In the genomic region with DNA sequence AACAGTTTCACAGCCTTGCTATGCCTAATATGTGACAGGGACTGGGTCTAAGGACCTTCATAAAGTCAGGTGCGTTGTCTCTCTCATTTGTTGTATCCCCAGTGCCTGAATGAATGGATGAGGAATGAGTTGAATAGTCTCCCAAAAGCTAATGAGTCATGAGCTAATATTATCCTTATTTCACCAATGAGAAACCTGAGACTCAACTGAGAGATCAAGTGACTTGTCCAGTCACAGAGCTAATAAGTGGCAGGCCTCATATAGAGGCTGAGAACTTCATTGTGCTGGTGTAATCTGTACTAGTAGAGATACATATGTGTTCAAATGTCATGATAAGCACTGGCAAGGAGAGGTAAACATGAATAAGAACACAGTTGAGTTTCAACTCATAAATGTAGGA, we compare ENCODE assay signal across 15 cellular contexts.
DNase-seq lines count a peak whose midpoint lies in the region; TF ChIP-seq lines count a peak whose summit lies in the region.
"Had no signal": no experiment of that assay in that cellular context is flagged by ENCODE, and none has a peak within 500 bp of the region (broad histone marks: within the 10 kb centered on the region; RNA-seq: fewer than 3 reads in every experiment).

No MANE protein-coding gene starts in this region.

- no TSS peak for BruUV-seq in mammary epithelial cell (replicated peaks; lab: Mats Ljungman, UMichigan)

- H4K20me1 ChIP-seq in mammary epithelial cell (ENCODE audit: insufficient read depth, low read length) (no peaks in the 10 kb centered on the region), smooth muscle cell (ENCODE audit: low read depth) (no peaks in the 10 kb centered on the region)

- intact Hi-C loops in mammary epithelial cell (cut with micrococcal nuclease): no loop called here

- H3K36me3 ChIP-seq in mammary epithelial cell (ENCODE audit: insufficient read depth, low read length) (no peaks in the 10 kb centered on the region), smooth muscle cell (ENCODE audit: low read depth) (no peaks in the 10 kb centered on the region)

- TF ChIP-seq CTCF in mammary epithelial cell (conservative IDR thresholded peaks at IDR 0.05 in 1 of 2, IDR thresholded peaks at IDR 0.05 in 1 of 2; ENCODE audit: extremely low read depth in 1 of 2, insufficient read depth in 1 of 2, low read depth in 1 of 2, low read length in 2 of 2) (no peak), smooth muscle cell (IDR thresholded peaks at IDR 0.05; ENCODE audit: borderline replicate concordance, insufficient read depth, poor library complexity, severe bottlenecking) (no peak)

- H3F3A ChIP-seq in smooth muscle cell (ENCODE audit: low read depth): no peaks in the 10 kb centered on the region

- no peaks in the 10 kb centered on the region for H3K79me2 ChIP-seq in mammary epithelial cell (ENCODE audit: insufficient read depth, low read length)
- no peaks in the 10 kb centered on the region for H3K79me2 ChIP-seq in smooth muscle cell (ENCODE audit: low read depth)

- no peak overlapping the region for H3K9ac ChIP-seq in mammary epithelial cell (ENCODE audit: insufficient read depth, low read length)
- H3K9ac ChIP-seq in smooth muscle cell (ENCODE audit: low read depth): no peak overlapping the region

- in situ Hi-C loops in mammary epithelial cell (cut with MboI; ENCODE audit: low sequenced_read_pairs in 2 of 2): no loop called here

- WGBS in mammary epithelial cell (ENCODE audit: low coverage, missing lambda C conversion rate): 60% methylated on average over 1 of the region's 1 CpG
- WGBS in smooth muscle cell (ENCODE audit: low lambda C conversion rate): 89% methylated on average over 1 of the region's 1 CpG

- no peak overlapping the region for H3K4me2 ChIP-seq in mammary epithelial cell (ENCODE audit: insufficient read depth, low read depth, low read length)
- H3K4me2 ChIP-seq in smooth muscle cell: no peak overlapping the region

- H3K9me3 ChIP-seq in mammary epithelial cell (replicated peaks; ENCODE audit: insufficient read depth, low read length): peaks cover 2% of the 10 kb centered on the region
- no peaks in the 10 kb centered on the region for H3K9me3 ChIP-seq in smooth muscle cell (replicated peaks; ENCODE audit: low read depth)
- H3K9me3 ChIP-seq: Caco-2 had no signal

- H3K27me3 ChIP-seq in mammary epithelial cell (ENCODE audit: insufficient read depth, low read length) (no peaks in the 10 kb centered on the region), smooth muscle cell (ENCODE audit: low read depth) (no peaks in the 10 kb centered on the region)

- H3K4me1 ChIP-seq in mammary epithelial cell (ENCODE audit: insufficient read depth, low read length) (no peaks in the 10 kb centered on the region), smooth muscle cell (ENCODE audit: low read depth) (no peaks in the 10 kb centered on the region)
- H3K4me1 ChIP-seq: Caco-2 had no signal

- H3K27ac ChIP-seq in mammary epithelial cell (ENCODE audit: insufficient read depth, low read depth, low read length) (no peak overlapping the region), smooth muscle cell (ENCODE audit: low read depth) (no peak overlapping the region)
- H3K27ac ChIP-seq: 22Rv1 had no signal

- DNase-seq in NCI-H510A treated with DMSO at 0.1 percent for 48 hours (lab: John Stamatoyannopoulos, UW) (peak; percentile 2), NCI-H510A (lab: John Stamatoyannopoulos, UW) (no peak), mammary epithelial cell (peak; percentile 11), kidney tubule cell (ENCODE audit: low spot score) (peak; percentile 29), kidney glomerular epithelial cell (lab: John Stamatoyannopoulos, UW) (no peak), NCI-H1417 treated with DMSO at 0.1 percent for 48 hours (lab: John Stamatoyannopoulos, UW) (no peak), smooth muscle cell (lab: John Stamatoyannopoulos, UW; ENCODE audit: unreplicated experiment) (no peak)
- DNase-seq in effector CD4-positive, alpha-beta T cell: no peak
- DNase-seq: Caco-2; CD8-positive, alpha-beta memory T cell; DMS79 treated with DMSO at 0.1 percent for 48 hours; GDM1; GOT3; H9 had no signal

- no peak overlapping the region for H3K4me3 ChIP-seq in mammary epithelial cell (replicated peaks in 1 of 3; ENCODE audit: insufficient read depth in 1 of 3, low read depth in 2 of 3, low read length in 3 of 3)
- H3K4me3 ChIP-seq in smooth muscle cell: no peak overlapping the region

- H2AFZ ChIP-seq in mammary epithelial cell (ENCODE audit: low read depth, low read length): no peak overlapping the region
- H2AFZ ChIP-seq in smooth muscle cell (ENCODE audit: low read depth): no peak overlapping the region

- CTCF ChIA-PET in mammary epithelial cell (lab: Charles Lee; ENCODE audit: low non-redundant PET): no interaction called here

- dilution Hi-C loops in mammary epithelial cell (cut with HindIII; ENCODE audit: low sequenced_read_pairs): no loop called here

Comparison
In these comparisons a context has a peak if more than half of its experiments do, and no peak if none do; other contexts are left out.
1. DNase-seq: peak in NCI-H510A treated with DMSO at 0.1 percent for 48 hours (single experiment), mammary epithelial cell (single experiment) and kidney tubule cell (single experiment); none in NCI-H510A (single experiment), effector CD4-positive, alpha-beta T cell (single experiment), kidney glomerular epithelial cell (single experiment), NCI-H1417 treated with DMSO at 0.1 percent for 48 hours (single experiment) and smooth muscle cell (single experiment).